23 cellular contexts compared by ENCODE assay signal in the genomic region with DNA sequence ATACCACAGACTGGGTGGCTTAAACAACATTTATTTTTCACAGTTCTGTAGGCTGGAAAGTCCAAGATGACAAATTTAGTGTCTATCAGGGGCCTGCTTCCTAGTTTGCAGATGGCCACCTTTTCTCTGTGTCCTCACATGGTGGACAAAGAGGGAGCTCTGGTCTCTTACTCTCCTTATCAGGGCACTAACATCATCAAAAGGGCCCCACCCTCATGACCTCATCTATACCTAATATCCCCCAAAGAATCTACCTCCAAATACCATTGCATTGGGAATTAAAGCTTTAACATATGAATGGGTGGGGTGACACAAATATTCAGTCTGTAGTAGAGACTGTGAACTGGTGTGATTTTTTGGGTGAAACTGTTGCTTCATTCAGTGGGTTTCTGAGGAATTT.
"Had no signal": no experiment of that assay in that cellular context is flagged by ENCODE, and none has a peak within 500 bp of the region (broad histone marks: within the 10 kb centered on the region; RNA-seq: fewer than 3 reads in every experiment).

No MANE protein-coding gene starts in this region.

- FAIRE-seq: colon, endothelial cell of umbilical vein, islet of Langerhans, keratinocyte had no signal

- H3K4me1 ChIP-seq: foreskin keratinocyte had no signal

- H3K9me3 ChIP-seq: gastrocnemius medialis, lower lobe of right lung, mucosa of descending colon had no signal

- H3K4me3 ChIP-seq: coronary artery, dorsolateral prefrontal cortex, gastrocnemius medialis, heart right ventricle, left lung, lower lobe of right lung, mucosa of descending colon had no signal

- H3K27me3 ChIP-seq: foreskin keratinocyte, gastrocnemius medialis, heart right ventricle, left lung had no signal

- ATAC-seq: esophagus mucosa, foreskin keratinocyte, gastrocnemius medialis, heart right ventricle, left cardiac atrium, left lung, left ventricle myocardium superior, lower lobe of right lung, mucosa of descending colon had no signal

- H3K36me3 ChIP-seq: gastrocnemius medialis, heart right ventricle, left lung, lower lobe of right lung had no signal

- H3K27ac ChIP-seq: coronary artery, dorsolateral prefrontal cortex, foreskin keratinocyte, gastrocnemius medialis, heart right ventricle, left lung, lower lobe of right lung had no signal

- DNase-seq: dermis blood vessel endothelial cell; dorsolateral prefrontal cortex; effector CD4-positive, alpha-beta T cell; effector memory CD4-positive, alpha-beta T cell; erythroblast; gastrocnemius medialis; glutamatergic neuron; head of caudate nucleus; heart right ventricle; hippocampal formation; left cardiac atrium; left lung; left ventricle myocardium superior; lower lobe of right lung; mesenchymal stem cell; mucosa of descending colon had no signal
